8 cellular contexts compared by ENCODE assay signal in the genomic region with DNA sequence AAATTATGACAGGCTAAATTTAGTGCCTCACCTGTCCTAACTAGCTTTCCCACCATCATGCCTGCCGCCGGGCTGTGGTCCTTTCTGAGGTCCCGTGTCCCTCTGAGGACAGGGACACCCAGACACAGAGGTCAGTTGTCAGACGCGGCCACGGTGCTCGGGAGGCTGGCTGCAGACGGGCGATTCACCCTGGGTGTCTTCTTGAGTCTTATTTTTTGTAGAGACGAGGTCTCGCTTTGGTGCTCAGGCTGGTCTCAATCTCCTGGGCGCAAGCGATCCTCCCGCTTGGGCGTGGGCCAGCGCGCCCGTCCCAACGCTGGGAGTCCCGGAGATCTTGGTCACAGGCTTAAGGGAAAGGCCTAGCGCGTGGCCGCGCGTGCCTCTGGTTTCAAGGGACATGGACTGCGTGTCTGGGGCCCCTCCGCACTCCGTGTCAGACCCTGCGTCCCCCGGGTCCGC. TPM values are rescaled to one million over a fixed set of nuclear protein-coding genes. Genes with fewer than 3 reads are reported as not detected.
A peak's percentile ranks its signal among the peaks of the same experiment; 100 is the strongest.
DNase-seq lines count a peak whose midpoint lies in the region; ATAC-seq and TF ChIP-seq lines count a peak whose summit lies in the region.

No MANE protein-coding gene starts in this region.

- DNase-seq in CD8-positive, alpha-beta memory T cell = peak in 1 of 5 donors; percentile 2
- DNase-seq in LoVo (ENCODE audit: low spot score) = peak; percentile 10
- DNase-seq in mammary epithelial cell = no peak
- peak; percentile 36 to 92 for DNase-seq in lower leg skin (ENCODE audit: low spot score in 2 of 2)
- DNase-seq in thyroid gland = peak; percentile 33 to 52
- no peak for DNase-seq in SKM-1 treated with dmso at 0.1 percent for 144 hours (lab: John Stamatoyannopoulos, UW; ENCODE audit: unreplicated experiment)

- CTCF ChIA-PET in CD8-positive, alpha-beta memory T cell (lab: Charles Lee) = interaction anchor here (0.9 to 1.9 kb wide), 2 partner anchors 33 to 54 kb away, joined by 3 to 7 read pairs; a partner anchor contains a TSS
- CTCF ChIA-PET in mammary epithelial cell (lab: Charles Lee; ENCODE audit: low non-redundant PET) = no interaction called here

- H3K79me2 ChIP-seq in mammary epithelial cell (ENCODE audit: insufficient read depth, low read length) = peaks cover 29% of the 10 kb centered on the region

- H3K4me1 Mint-ChIP-seq in CD8-positive, alpha-beta memory T cell = peaks cover 26 to 34% (median 33%) of the 10 kb centered on the region in 3 donors

- H3K9me3 ChIP-seq in CD8-positive, alpha-beta memory T cell (ENCODE audit: low read length) = no peaks in the 10 kb centered on the region
- H3K9me3 ChIP-seq in mammary epithelial cell (replicated peaks; ENCODE audit: insufficient read depth, low read length) (no peaks in the 10 kb centered on the region), thyroid gland (no peaks in the 10 kb centered on the region)

- peak overlapping the region; percentile 78 for H3K4me3 ChIP-seq in CD8-positive, alpha-beta memory T cell (ENCODE audit: low read length)
- H3K4me3 ChIP-seq in mammary epithelial cell (replicated peaks in 1 of 3; ENCODE audit: insufficient read depth in 1 of 3, low read depth in 2 of 3, low read length in 3 of 3) (peak overlapping the region; percentile 42 to 82 (median 72)), lower leg skin (ENCODE audit: low read depth, poor library complexity, severe bottlenecking) (peak overlapping the region; percentile 28), thyroid gland (replicated peaks in 1 of 3) (peak overlapping the region in 2 of 3 donors; percentile 54 to 56)

- H3K9ac ChIP-seq in mammary epithelial cell (ENCODE audit: insufficient read depth, low read length) = peak overlapping the region; percentile 21

- no peaks in the 10 kb centered on the region for H3K36me3 ChIP-seq in CD8-positive, alpha-beta memory T cell (ENCODE audit: insufficient read depth, low read length)
- H3K36me3 ChIP-seq in mammary epithelial cell (ENCODE audit: insufficient read depth, low read length) (no peaks in the 10 kb centered on the region), thyroid gland (no peaks in the 10 kb centered on the region)

- no peaks in the 10 kb centered on the region for H3K9me3 Mint-ChIP-seq in CD8-positive, alpha-beta memory T cell

- no peak for ATAC-seq in GM18907 (IDR thresholded peaks at IDR 0.05; ENCODE audit: unreplicated experiment)
- no peak for ATAC-seq in GM18502 (IDR thresholded peaks at IDR 0.05; ENCODE audit: poor library complexity, unreplicated experiment)

- dilution Hi-C loops in mammary epithelial cell (cut with HindIII; ENCODE audit: low sequenced_read_pairs) = no loop called here

- H4K20me1 ChIP-seq in mammary epithelial cell (ENCODE audit: insufficient read depth, low read length) = no peaks in the 10 kb centered on the region

- H3K27ac Mint-ChIP-seq in CD8-positive, alpha-beta memory T cell = peak overlapping the region; percentile 43 to 96 (median 72)

- WGBS in mammary epithelial cell (ENCODE audit: low coverage, missing lambda C conversion rate) = 6% methylated on average over 25 of the region's 31 CpGs
- WGBS in lower leg skin, 2 donors = 2 to 11% methylated on average over 24 to 30 of the region's 31 CpGs
- WGBS in thyroid gland, 2 donors = 16 to 31% methylated on average over 11 to 22 of the region's 31 CpGs

- H3K27me3 Mint-ChIP-seq in CD8-positive, alpha-beta memory T cell = peaks cover 0 to 3% of the 10 kb centered on the region in 2 donors

- H3K4me2 ChIP-seq in mammary epithelial cell (ENCODE audit: insufficient read depth, low read depth, low read length) = peak overlapping the region; percentile 96

- H3K4me1 ChIP-seq in CD8-positive, alpha-beta memory T cell (ENCODE audit: insufficient read depth, low read length) = peaks cover 18% of the 10 kb centered on the region
- H3K4me1 ChIP-seq in mammary epithelial cell (ENCODE audit: insufficient read depth, low read length) = peaks cover 36% of the 10 kb centered on the region
- H3K4me1 ChIP-seq in thyroid gland = peaks cover 19 to 21% of the 10 kb centered on the region in 2 donors

- H3K27ac ChIP-seq in CD8-positive, alpha-beta memory T cell (ENCODE audit: low read depth, low read length) = peak overlapping the region; percentile 85
- peak overlapping the region; percentile 41 for H3K27ac ChIP-seq in mammary epithelial cell (ENCODE audit: insufficient read depth, low read depth, low read length)
- H3K27ac ChIP-seq in thyroid gland = peak overlapping the region; percentile 45 to 91 (median 90)

- peaks cover 0 to 10% (median 3%) of the 10 kb centered on the region in 3 donors for H3K36me3 Mint-ChIP-seq in CD8-positive, alpha-beta memory T cell

- H2AFZ ChIP-seq in mammary epithelial cell (ENCODE audit: low read depth, low read length) = peak overlapping the region; percentile 91

- in situ Hi-C loops in mammary epithelial cell (cut with MboI; ENCODE audit: low sequenced_read_pairs in 2 of 2) = no loop called here

- BruUV-seq in mammary epithelial cell (replicated peaks; lab: Mats Ljungman, UMichigan) = no TSS peak

- TF ChIP-seq CTCF in mammary epithelial cell (conservative IDR thresholded peaks at IDR 0.05 in 1 of 2, IDR thresholded peaks at IDR 0.05 in 1 of 2; ENCODE audit: extremely low read depth in 1 of 2, insufficient read depth in 1 of 2, low read depth in 1 of 2, low read length in 2 of 2) (no peak), lower leg skin (IDR thresholded peaks at IDR 0.05) (no peak), thyroid gland (IDR thresholded peaks at IDR 0.05) (no peak)

- intact Hi-C loops in mammary epithelial cell (cut with micrococcal nuclease) = loop anchor here (1.0 to 5.0 kb wide), 3 partner anchors 23 to 102 kb away; a partner anchor contains a TSS
- intact Hi-C loops in lower leg skin (cut with DNase I; ENCODE audit: low total_unique reads) = no loop called here
- intact Hi-C loops in thyroid gland (cut with DNase I) = no loop called here

- H3K4me3 Mint-ChIP-seq in CD8-positive, alpha-beta memory T cell = peak overlapping the region; percentile 75 to 93 (median 87)

- peaks cover 3% of the 10 kb centered on the region for H3K27me3 ChIP-seq in CD8-positive, alpha-beta memory T cell (ENCODE audit: insufficient read depth, low read length, poor library complexity, severe bottlenecking)
- H3K27me3 ChIP-seq in mammary epithelial cell (ENCODE audit: insufficient read depth, low read length) (no peaks in the 10 kb centered on the region), thyroid gland (no peaks in the 10 kb centered on the region)

- POLR2A ChIA-PET in CD8-positive, alpha-beta memory T cell (lab: Charles Lee) = interaction anchor here (1.5 to 2.4 kb wide), 3 partner anchors 24 to 195 kb away, joined by 3 to 9 read pairs (median 6); a partner anchor contains a TSS

- no peak for TF ChIP-seq POLR2A in lower leg skin (IDR thresholded peaks at IDR 0.05)
- no peak for TF ChIP-seq POLR2A in thyroid gland (IDR thresholded peaks at IDR 0.05)

RNA-seq across cellular contexts. Expression of a gene that starts 0.8 kb away (rescaled TPM):
- 10 to 100 TPM; 30.0 to 32.8 TPM for total RNA-seq in CD8-positive, alpha-beta memory T cell
- 4.4 TPM for polyA plus RNA-seq in CD8-positive, alpha-beta memory T cell
- total RNA-seq in mammary epithelial cell (10 to 100 TPM; 14.2 to 30.4 TPM), lower leg skin (10 to 100 TPM; 22.1 to 66.3 (median 27.7) TPM), thyroid gland (10 to 100 TPM; 26.6 to 34.3 (median 28.0) TPM)
- polyA plus RNA-seq in mammary epithelial cell = 7.3 TPM
- 74.8 TPM for polyA minus RNA-seq in mammary epithelial cell

RNA-seq across cellular contexts. Expression of a gene that starts 23.0 kb away (rescaled TPM):
- total RNA-seq in CD8-positive, alpha-beta memory T cell = 1 to 10 TPM; 6.8 to 7.9 TPM
- 3.9 TPM for polyA plus RNA-seq in CD8-positive, alpha-beta memory T cell
- total RNA-seq in mammary epithelial cell (10 to 100 TPM; 19.2 to 26.6 TPM), lower leg skin (10 to 100 TPM; 14.0 to 21.0 (median 18.8) TPM), thyroid gland (10 to 100 TPM in 2 of 4 donors, 1 to 10 TPM in 2; 3.1 to 13.5 (median 9.5) TPM)
- 14.5 TPM for polyA plus RNA-seq in mammary epithelial cell
- polyA minus RNA-seq in mammary epithelial cell = 10.2 TPM

RNA-seq across cellular contexts. Expression of a gene that starts 27.7 kb away (rescaled TPM):
- 10 to 100 TPM; 14.1 to 15.4 TPM for total RNA-seq in CD8-positive, alpha-beta memory T cell
- 49.9 TPM for polyA plus RNA-seq in CD8-positive, alpha-beta memory T cell
- total RNA-seq in mammary epithelial cell (10 to 100 TPM; 64.7 to 74.4 TPM), lower leg skin (10 to 100 TPM; 15.4 to 29.8 (median 19.5) TPM), thyroid gland (10 to 100 TPM; 31.7 to 65.0 (median 59.7) TPM)
- 88.6 TPM for polyA plus RNA-seq in mammary epithelial cell
- polyA minus RNA-seq in mammary epithelial cell = 35.0 TPM

RNA-seq across cellular contexts. Expression of a gene that starts 42.9 kb away (rescaled TPM):
- total RNA-seq in CD8-positive, alpha-beta memory T cell = 10 to 100 TPM; 36.1 to 36.2 TPM
- polyA plus RNA-seq in CD8-positive, alpha-beta memory T cell = 23.1 TPM
- total RNA-seq in mammary epithelial cell = 10 to 100 TPM; 31.3 to 44.5 TPM
- polyA plus RNA-seq in mammary epithelial cell = 73.2 TPM
- polyA minus RNA-seq in mammary epithelial cell = 77.1 TPM
- total RNA-seq in lower leg skin = 10 to 100 TPM; 13.8 to 30.0 (median 19.4) TPM
- 10 to 100 TPM; 31.6 to 83.3 (median 62.2) TPM for total RNA-seq in thyroid gland

RNA-seq across cellular contexts. Expression of a gene that starts 54.3 kb away (rescaled TPM):
- 10 to 100 TPM; 90.2 to 98.0 TPM for total RNA-seq in CD8-positive, alpha-beta memory T cell
- polyA plus RNA-seq in CD8-positive, alpha-beta memory T cell = 67.8 TPM
- total RNA-seq in mammary epithelial cell = 10 to 100 TPM; 49.8 to 83.9 TPM
- 155 TPM for polyA plus RNA-seq in mammary epithelial cell
- polyA minus RNA-seq in mammary epithelial cell = 129 TPM
- 10 to 100 TPM; 55.1 to 70.8 (median 61.6) TPM for total RNA-seq in lower leg skin
- total RNA-seq in thyroid gland = 100 to 1,000 TPM in 1 of 4 donors, 10 to 100 TPM in 3; 39.9 to 106 (median 80.7) TPM

Comparison
In these comparisons a context has a peak if more than half of its experiments do, and no peak if none do; other contexts are left out.
1. DNase-seq: peak in LoVo (single experiment), lower leg skin (2 of 2) and thyroid gland (2 of 2); none in mammary epithelial cell (single experiment) and SKM-1 treated with dmso at 0.1 percent for 144 hours (single experiment).
2. H3K4me3 ChIP-seq: peak in every context shown above with its lines; median percentile 78 in CD8-positive, alpha-beta memory T cell; 72 in mammary epithelial cell; 55 in thyroid gland; 28 in lower leg skin.
3. Peak in every context shown above with its lines, with median percentiles within 50 percentile points of each other: H3K27ac ChIP-seq.